ENCODE assay signal across 8 cellular contexts in the genomic region with DNA sequence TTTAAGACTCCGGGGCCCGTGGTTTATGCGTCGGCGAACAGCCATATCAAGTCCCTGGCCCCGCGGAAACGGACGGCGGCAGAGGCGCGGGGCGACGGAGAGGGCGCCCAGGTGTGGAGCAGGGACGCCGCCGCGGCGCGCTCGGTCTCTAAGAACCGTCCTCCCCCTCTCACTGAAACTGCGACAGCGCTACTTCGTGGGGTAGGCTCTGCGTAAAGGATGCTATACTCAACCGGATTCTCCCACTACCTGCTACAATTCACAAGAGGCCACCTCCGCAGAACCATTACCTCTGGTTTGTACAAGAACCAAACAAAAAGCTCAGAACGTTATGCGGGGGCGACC. TPM values are rescaled to one million over a fixed set of nuclear protein-coding genes. Genes with fewer than 3 reads are reported as not detected.
DNase-seq lines count a peak whose midpoint lies in the region; ATAC-seq and TF ChIP-seq lines count a peak whose summit lies in the region.

No MANE protein-coding gene starts in this region.

- H3K4me1 ChIP-seq in HCT116 (ENCODE audit: control insufficient read depth in 1 of 2, insufficient read depth in 2 of 2, low read length in 2 of 2) (peaks cover 2 to 12% of the 10 kb centered on the region in 2 experiments; a peak in 1 of 4 replicates), MM.1S (ENCODE audit: low read length) (no peaks in the 10 kb centered on the region)

- peak; percentile 61 for DNase-seq in NCI-H345 (lab: John Stamatoyannopoulos, UW)
- no peak for DNase-seq in NCI-H345 treated with DMSO at 0.1 percent for 48 hours (lab: John Stamatoyannopoulos, UW; ENCODE audit: unreplicated experiment)
- no peak for DNase-seq in HCT116 (ENCODE audit: low read depth, low spot score)
- DNase-seq in MM.1S, result peak; percentile 47
- peak; percentile 19 for DNase-seq in activated CD8-positive, alpha-beta memory T cell treated with anti-CD3 and anti-CD28 coated beads, Interleukin-2, amount 50 U/mL, for 24 hours (ENCODE audit: extremely low read depth)
- peak; percentile 58 for DNase-seq in nephron progenitor cell
- no peak for DNase-seq in islet precursor cell

- H3K4me2 ChIP-seq in HCT116 (ENCODE audit: low read length) (peak overlapping the region; percentile 95), MM.1S (ENCODE audit: low read depth, low read length) (peak overlapping the region; percentile 95)

- CTCF ChIA-PET in HCT116 (lab: Charles Lee), result no interaction called here

- peaks cover 41% of the 10 kb centered on the region for H3K36me3 Mint-ChIP-seq in nephron progenitor cell (ENCODE audit: low read depth)

- H3K27ac Mint-ChIP-seq in nephron progenitor cell, result peak overlapping the region; percentile 48

- H3K27me3 ChIP-seq in HCT116 (ENCODE audit: insufficient read depth, low read length) (no peaks in the 10 kb centered on the region), MM.1S (replicated peaks; ENCODE audit: insufficient read depth, low read length) (no peaks in the 10 kb centered on the region)

- H3K27ac ChIP-seq in HCT116 (ENCODE audit: low read depth, low read length) (peak overlapping the region; percentile 73), MM.1S (ENCODE audit: low read length) (peak overlapping the region; percentile 45; the same call in 1 of the 2 replicates)

- RAD21 ChIA-PET in HCT116 (lab: Charles Lee; ENCODE audit: low non-redundant PET in 1 of 2, low total read pairs in 2 of 2, uncharacterized antibody in 2 of 2, unreplicated experiment in 2 of 2), result no interaction called here

- H3K9me2 ChIP-seq in HCT116 (ENCODE audit: insufficient read depth) (no peaks in the 10 kb centered on the region), MM.1S (replicated peaks; ENCODE audit: insufficient read depth, low read length) (no peaks in the 10 kb centered on the region)

- TF ChIP-seq CTCF in HCT116 (IDR thresholded peaks at IDR 0.05 in 2 of 3, conservative IDR thresholded peaks at IDR 0.05 in 1 of 3; ENCODE audit: borderline replicate concordance in 1 of 3, insufficient read depth in 1 of 3, low read depth in 2 of 3, low read length in 2 of 3) (no peak), MM.1S (IDR thresholded peaks at IDR 0.05; ENCODE audit: low read length) (no peak), nephron progenitor cell (IDR thresholded peaks at IDR 0.05) (no peak)

- ATAC-seq in HCT116 (peak; percentile 59), esophagus mucosa (peak; percentile 50)

- no peaks in the 10 kb centered on the region for H3K9me3 Mint-ChIP-seq in nephron progenitor cell

- peak overlapping the region; percentile 77 for H3K9ac ChIP-seq in HCT116 (ENCODE audit: low read length)
- H3K9ac ChIP-seq in MM.1S (ENCODE audit: low read length), result peak overlapping the region; percentile 47; the same call in 1 of the 2 replicates

- H3K79me2 ChIP-seq in HCT116 (ENCODE audit: insufficient read depth, low read length) (peaks cover 39% of the 10 kb centered on the region), MM.1S (ENCODE audit: low read length) (peaks cover 29% of the 10 kb centered on the region)

- TF ChIP-seq POLR2A in HCT116 (IDR thresholded peaks at IDR 0.05; ENCODE audit: borderline replicate concordance, extremely low read depth, insufficient read depth, insufficient read length), result no peak

- H3K36me3 ChIP-seq in HCT116 (ENCODE audit: control insufficient read depth in 1 of 2, insufficient read depth in 2 of 2, low read length in 2 of 2), result peaks cover 2 to 4% of the 10 kb centered on the region in 2 experiments; a peak in 1 of 4 replicates
- no peaks in the 10 kb centered on the region for H3K36me3 ChIP-seq in MM.1S (replicated peaks; ENCODE audit: insufficient read depth, low read length)

- BruUV-seq in HCT116 (replicated peaks; lab: Mats Ljungman, UMichigan), result TSS peak; percentile 37

- intact Hi-C loops in HCT116 (cut with micrococcal nuclease), result loop anchor here (2.0 to 5.0 kb wide), 4 partner anchors 37 to 214 kb away; partner anchors contain the start of genes RNF130 and SQSTM1

- POLR2A ChIA-PET in HCT116 (lab: Charles Lee), result no interaction called here

- peak overlapping the region; percentile 92 to 99 for H3K4me3 ChIP-seq in HCT116 (replicated peaks in 1 of 2; ENCODE audit: low read depth in 1 of 2, low read length in 2 of 2)
- H3K4me3 ChIP-seq in MM.1S (ENCODE audit: low read length), result peak overlapping the region; percentile 96

- no peaks in the 10 kb centered on the region for H4K20me1 ChIP-seq in HCT116 (ENCODE audit: insufficient read depth)
- no peaks in the 10 kb centered on the region for H4K20me1 ChIP-seq in MM.1S (ENCODE audit: insufficient read depth, low read length)

- peak overlapping the region; percentile 93 for H3K4me3 Mint-ChIP-seq in nephron progenitor cell

- TF ChIP-seq RAD21 in HCT116 (IDR thresholded peaks at IDR 0.05; ENCODE audit: low read depth), result no peak

- H3K9me3 ChIP-seq in HCT116 (ENCODE audit: control insufficient read depth in 1 of 2, insufficient read depth in 1 of 2, low read depth in 1 of 2, low read length in 2 of 2), result no peaks in the 10 kb centered on the region
- H3K9me3 ChIP-seq in MM.1S (replicated peaks; ENCODE audit: insufficient read depth, low read length), result no peaks in the 10 kb centered on the region

- peak overlapping the region; percentile 79 for H2AFZ ChIP-seq in HCT116 (ENCODE audit: low read depth, low read length, poor library complexity, severe bottlenecking)
- peak overlapping the region; percentile 88 for H2AFZ ChIP-seq in MM.1S (ENCODE audit: low read length)

- H3K27me3 Mint-ChIP-seq in nephron progenitor cell (ENCODE audit: low read depth, poor library complexity), result peaks cover 10% of the 10 kb centered on the region

- peaks cover 29% of the 10 kb centered on the region for H3K4me1 Mint-ChIP-seq in nephron progenitor cell

- H3F3A ChIP-seq in MM.1S (ENCODE audit: insufficient read depth, low read length), result peaks cover 7% of the 10 kb centered on the region; the same call in 1 of the 2 replicates

TF ChIP-seq in HCT116, 20 proteins besides CTCF, POLR2A, EP300 and RAD21:
- TF ChIP-seq SP1 (IDR thresholded peaks at IDR 0.05; ENCODE audit: low read depth), result no peak
- TF ChIP-seq FOSL1 (IDR thresholded peaks at IDR 0.05; ENCODE audit: low read depth), result no peak
- no peak for TF ChIP-seq SIN3A (IDR thresholded peaks at IDR 0.05; ENCODE audit: low read depth)
- no peak for TF ChIP-seq CEBPB (IDR thresholded peaks at IDR 0.05; ENCODE audit: low read depth)
- TF ChIP-seq ZFX (IDR thresholded peaks at IDR 0.05), result no peak
- no peak for TF ChIP-seq EZH2 (IDR thresholded peaks at IDR 0.05)
- TF ChIP-seq CBX3 (IDR thresholded peaks at IDR 0.05; ENCODE audit: low read depth), result no peak
- no peak for TF ChIP-seq SRF (IDR thresholded peaks at IDR 0.05; ENCODE audit: low read depth)
TF ChIP-seq in HCT116: peak in this region for 0.

RNA-seq across cellular contexts. Expression of gene MRNIP, which starts 0.4 kb away (rescaled TPM):
- 36.2 TPM for total RNA-seq in HCT116 (2021; ENCODE audit: unreplicated experiment)
- polyA plus RNA-seq in HCT116 (2012), result 20.9 and 21.7 TPM in 2 replicates
- 8.3 TPM for total RNA-seq in esophagus mucosa

RNA-seq across cellular contexts. Expression of gene SQSTM1, which starts 37.5 kb away (rescaled TPM):
- total RNA-seq in HCT116 (2021; ENCODE audit: unreplicated experiment), result 299 TPM
- 298 and 317 TPM in 2 replicates for polyA plus RNA-seq in HCT116 (2012)
- total RNA-seq in esophagus mucosa, result 126 TPM

RNA-seq across cellular contexts. Expression of gene TBC1D9B, which starts 49.5 kb away (rescaled TPM):
- total RNA-seq in HCT116 (2021; ENCODE audit: unreplicated experiment) (127 TPM), esophagus mucosa (66.3 TPM)
- 118 and 119 TPM in 2 replicates for polyA plus RNA-seq in HCT116 (2012)

RNA-seq across cellular contexts. Expression of gene MGAT4B, which starts 51.5 kb away (rescaled TPM):
- total RNA-seq in HCT116 (2021; ENCODE audit: unreplicated experiment) (148 TPM), esophagus mucosa (72.1 TPM)
- polyA plus RNA-seq in HCT116 (2012), result 85.4 and 95.3 TPM in 2 replicates

Comparison
In these comparisons a context has a peak if more than half of its experiments do, and no peak if none do; other contexts are left out.
1. DNase-seq: peak in NCI-H345 (single experiment), MM.1S (single experiment), activated CD8-positive, alpha-beta memory T cell treated with anti-CD3 and anti-CD28 coated beads, Interleukin-2, amount 50 U/mL, for 24 hours (single experiment) and nephron progenitor cell (single experiment); none in NCI-H345 treated with DMSO at 0.1 percent for 48 hours (single experiment), HCT116 (single experiment) and islet precursor cell (single experiment).